ENCODE assay signal across 12 cellular contexts in genomic region chr12:80632835-80633234, GRCh38.
A peak's percentile ranks its signal among the peaks of the same experiment; 100 is the strongest.
DNase-seq lines count a peak whose midpoint lies in the region; ATAC-seq, FAIRE-seq and TF ChIP-seq lines count a peak whose summit lies in the region.
"Had no signal": no experiment of that assay in that cellular context is flagged by ENCODE, and none has a peak within 500 bp of the region (broad histone marks: within the 10 kb centered on the region; RNA-seq: fewer than 3 reads in every experiment).

No MANE protein-coding gene starts in this region.

- CTCF ChIA-PET in activated naive CD4-positive, alpha-beta T cell treated with anti-CD3 and anti-CD28 coated beads for 36 hours (lab: Charles Lee), result no interaction called here

- no peaks in the 10 kb centered on the region for H3K36me3 Mint-ChIP-seq in activated naive CD4-positive, alpha-beta T cell treated with anti-CD3 and anti-CD28 coated beads for 36 hours (ENCODE audit: low read depth)
- H3K36me3 Mint-ChIP-seq: brain, memory B cell had no signal

- no peak overlapping the region for H3K4me3 Mint-ChIP-seq in activated naive CD4-positive, alpha-beta T cell treated with anti-CD3 and anti-CD28 coated beads for 36 hours
- H3K4me3 Mint-ChIP-seq: brain, memory B cell had no signal

- no peaks in the 10 kb centered on the region for H3K9me3 ChIP-seq in cardiac muscle cell (ENCODE audit: low read depth)

- TF ChIP-seq CTCF in cardiac muscle cell (IDR thresholded peaks at IDR 0.05; ENCODE audit: low read depth, low read length) (peak; percentile 38), fibroblast of villous mesenchyme (IDR thresholded peaks at IDR 0.05; ENCODE audit: insufficient read depth, low read depth, low read length) (peak; percentile 39)

- intact Hi-C loops in Right ventricle myocardium superior (cut with DNase I), result no loop called here
- intact Hi-C loops in activated naive CD4-positive, alpha-beta T cell treated with anti-CD3 and anti-CD28 coated beads for 36 hours (cut with micrococcal nuclease), result no loop called here

- no peaks in the 10 kb centered on the region for H3K27me3 ChIP-seq in cardiac muscle cell

- no peaks in the 10 kb centered on the region for H3K36me3 ChIP-seq in cardiac muscle cell

- ATAC-seq in Right ventricle myocardium superior (ENCODE audit: poor library complexity), result no peak

- DNase-seq in cardiac muscle cell (ENCODE audit: low read depth in 1 of 2, low spot score in 1 of 2) (peak in 1 of 2 donors; percentile 36), Right ventricle myocardium superior (no peak), NCI-H748 treated with DMSO at 0.1 percent for 48 hours (lab: John Stamatoyannopoulos, UW) (peak; percentile 22), fibroblast of villous mesenchyme (ENCODE audit: low read depth) (no peak), urothelium cell line (ENCODE audit: low spot score) (peak; percentile 9), NK-92 (lab: John Stamatoyannopoulos, UW; ENCODE audit: unreplicated experiment) (no peak), AG08395 (ENCODE audit: low spot score) (no peak)
- no peak for DNase-seq in activated naive CD4-positive, alpha-beta T cell treated with anti-CD3 and anti-CD28 coated beads for 36 hours
- DNase-seq: GF-D8, T-helper 2 cell had no signal

- no peak overlapping the region for H3K27ac Mint-ChIP-seq in activated naive CD4-positive, alpha-beta T cell treated with anti-CD3 and anti-CD28 coated beads for 36 hours
- H3K27ac Mint-ChIP-seq: brain, memory B cell had no signal

- no peaks in the 10 kb centered on the region for H3K4me1 Mint-ChIP-seq in activated naive CD4-positive, alpha-beta T cell treated with anti-CD3 and anti-CD28 coated beads for 36 hours (ENCODE audit: low read depth)
- H3K4me1 Mint-ChIP-seq: brain, memory B cell had no signal

- no peak overlapping the region for H3K27ac ChIP-seq in cardiac muscle cell

- FAIRE-seq in urothelium cell line (lab: Jason Lieb, UNC), result no peak

- H3K4me1 ChIP-seq in cardiac muscle cell (ENCODE audit: low read depth), result no peaks in the 10 kb centered on the region

- H3K9me3 Mint-ChIP-seq in activated naive CD4-positive, alpha-beta T cell treated with anti-CD3 and anti-CD28 coated beads for 36 hours, result no peaks in the 10 kb centered on the region
- H3K9me3 Mint-ChIP-seq: brain had no signal

- no peaks in the 10 kb centered on the region for H3K27me3 Mint-ChIP-seq in activated naive CD4-positive, alpha-beta T cell treated with anti-CD3 and anti-CD28 coated beads for 36 hours (ENCODE audit: low read depth)
- H3K27me3 Mint-ChIP-seq: memory B cell had no signal

- no peak overlapping the region for H3K4me3 ChIP-seq in cardiac muscle cell
- H3K4me3 ChIP-seq in fibroblast of villous mesenchyme (ENCODE audit: low read depth, low read length), result no peak overlapping the region

Comparison
In these comparisons a context has a peak if more than half of its experiments do, and no peak if none do; other contexts are left out.
1. DNase-seq: peak in NCI-H748 treated with DMSO at 0.1 percent for 48 hours (single experiment) and urothelium cell line (single experiment); none in Right ventricle myocardium superior (single experiment), fibroblast of villous mesenchyme (single experiment), NK-92 (single experiment), AG08395 (single experiment) and activated naive CD4-positive, alpha-beta T cell treated with anti-CD3 and anti-CD28 coated beads for 36 hours (single experiment).